In genomic region chr6:56594699-56595098, GRCh38 we compare ENCODE assay signal across 10 cellular contexts. TPM values are rescaled to one million over a fixed set of nuclear protein-coding genes. Genes with fewer than 3 reads are reported as not detected.
DNase-seq lines count a peak whose midpoint lies in the region; ATAC-seq and TF ChIP-seq lines count a peak whose summit lies in the region.
"Had no signal": no experiment of that assay in that cellular context is flagged by ENCODE, and none has a peak within 500 bp of the region (broad histone marks: within the 10 kb centered on the region; RNA-seq: fewer than 3 reads in every experiment).

No MANE protein-coding gene starts in this region.

- CTCF ChIA-PET in activated CD4-positive, alpha-beta memory T cell treated with anti-CD3 and anti-CD28 coated beads for 36 hours (lab: Charles Lee): interaction anchor here (0.9 to 4.0 kb wide), 21 partner anchors 9 to 279 kb away, joined by 3 to 23 read pairs (median 4); no protein-coding TSS in a partner anchor
- CTCF ChIA-PET in activated CD4-positive, alpha-beta memory T cell treated with anti-CD3 and anti-CD28 coated beads, Interleukin-2, amount 10 ng/mL, durations not matched to agents 7 days and 5 days (lab: Charles Lee): interaction anchor here (1.0 to 3.7 kb wide), 14 partner anchors 9 to 279 kb away, joined by 3 to 23 read pairs (median 10); no protein-coding TSS in a partner anchor

- H3K4me3 ChIP-seq in stomach (no peak overlapping the region), adrenal gland (no peak overlapping the region)

- intact Hi-C loops in activated CD4-positive, alpha-beta memory T cell treated with anti-CD3 and anti-CD28 coated beads for 36 hours (cut with micrococcal nuclease): loop anchor here (1.0 to 5.0 kb wide), 3 partner anchors 11 to 612 kb away; no protein-coding TSS in a partner anchor
- intact Hi-C loops in stomach (cut with DNase I; ENCODE audit: low total_unique reads) (loop anchor here (10.0 kb wide), 1 partner anchor 240 kb away; no protein-coding TSS in a partner anchor), adrenal gland (cut with DNase I) (loop anchor here (5.0 to 10.0 kb wide), 3 partner anchors 120 to 232 kb away; no protein-coding TSS in a partner anchor)

- ATAC-seq in T-helper 17 cell (peak; percentile 32), GM21515 (IDR thresholded peaks at IDR 0.05; ENCODE audit: unreplicated experiment) (no peak)

- H3K9me3 ChIP-seq in T-helper 17 cell (ENCODE audit: control insufficient read depth, low read length, poor library complexity, severe bottlenecking): no peaks in the 10 kb centered on the region
- H3K9me3 ChIP-seq in stomach: no peaks in the 10 kb centered on the region
- no peaks in the 10 kb centered on the region for H3K9me3 ChIP-seq in adrenal gland (replicated peaks in 1 of 3)

- H3K27me3 ChIP-seq in stomach (no peaks in the 10 kb centered on the region), adrenal gland (no peaks in the 10 kb centered on the region)

- H3K27me3 Mint-ChIP-seq in activated CD4-positive, alpha-beta memory T cell treated with anti-CD3 and anti-CD28 coated beads for 36 hours: no peaks in the 10 kb centered on the region
- peaks cover under 1% of the 10 kb centered on the region for H3K27me3 Mint-ChIP-seq in activated CD4-positive, alpha-beta memory T cell treated with anti-CD3 and anti-CD28 coated beads, Interleukin-2, amount 10 ng/mL, durations not matched to agents 7 days and 5 days
- no peaks in the 10 kb centered on the region for H3K27me3 Mint-ChIP-seq in T-helper 17 cell
- H3K27me3 Mint-ChIP-seq: activated CD4-positive, alpha-beta T cell treated with anti-CD3 and anti-CD28 coated beads, Interleukin-2, amount 10 ng/mL, durations not matched to agents 7 days and 5 days; memory B cell had no signal

- H3K9me3 Mint-ChIP-seq in activated CD4-positive, alpha-beta memory T cell treated with anti-CD3 and anti-CD28 coated beads for 36 hours: no peaks in the 10 kb centered on the region
- H3K9me3 Mint-ChIP-seq in activated CD4-positive, alpha-beta memory T cell treated with anti-CD3 and anti-CD28 coated beads, Interleukin-2, amount 10 ng/mL, durations not matched to agents 7 days and 5 days: no peaks in the 10 kb centered on the region
- H3K9me3 Mint-ChIP-seq: activated CD4-positive, alpha-beta T cell treated with anti-CD3 and anti-CD28 coated beads, Interleukin-2, amount 10 ng/mL, durations not matched to agents 7 days and 5 days; memory B cell had no signal

- TF ChIP-seq CTCF in stomach (IDR thresholded peaks at IDR 0.05) (no peak), adrenal gland (IDR thresholded peaks at IDR 0.05) (no peak)

- H3K27ac Mint-ChIP-seq in activated CD4-positive, alpha-beta memory T cell treated with anti-CD3 and anti-CD28 coated beads for 36 hours: no peak overlapping the region
- H3K27ac Mint-ChIP-seq in activated CD4-positive, alpha-beta memory T cell treated with anti-CD3 and anti-CD28 coated beads, Interleukin-2, amount 10 ng/mL, durations not matched to agents 7 days and 5 days: no peak overlapping the region
- no peak overlapping the region for H3K27ac Mint-ChIP-seq in T-helper 17 cell
- H3K27ac Mint-ChIP-seq: memory B cell had no signal

- H3K27ac ChIP-seq in stomach (no peak overlapping the region), adrenal gland (peak overlapping the region in 1 of 5 donors; percentile 7)

- peaks cover 30% of the 10 kb centered on the region for H3K4me1 Mint-ChIP-seq in activated CD4-positive, alpha-beta memory T cell treated with anti-CD3 and anti-CD28 coated beads for 36 hours (ENCODE audit: low read depth)
- H3K4me1 Mint-ChIP-seq in activated CD4-positive, alpha-beta memory T cell treated with anti-CD3 and anti-CD28 coated beads, Interleukin-2, amount 10 ng/mL, durations not matched to agents 7 days and 5 days: peaks cover 27% of the 10 kb centered on the region
- peaks cover 19% of the 10 kb centered on the region for H3K4me1 Mint-ChIP-seq in T-helper 17 cell

- peaks cover 7 to 46% (median 42%) of the 10 kb centered on the region in 4 donors for H3K36me3 ChIP-seq in stomach
- H3K36me3 ChIP-seq in adrenal gland (replicated peaks in 1 of 2): peaks cover 0 to 18% of the 10 kb centered on the region in 2 donors

- peak; percentile 19 for DNase-seq in activated CD4-positive, alpha-beta memory T cell treated with anti-CD3 and anti-CD28 coated beads for 36 hours
- DNase-seq in activated CD4-positive, alpha-beta memory T cell treated with anti-CD3 and anti-CD28 coated beads, Interleukin-2, amount 10 ng/mL, durations not matched to agents 7 days and 5 days: no peak
- peak; percentile 77 for DNase-seq in NCI-H1105 treated with DMSO at 0.1 percent for 48 hours (lab: John Stamatoyannopoulos, UW)
- DNase-seq in T-helper 17 cell: no peak
- DNase-seq in stomach: peak; percentile 40
- DNase-seq in OCI-M1 (lab: John Stamatoyannopoulos, UW): no peak
- DNase-seq in adrenal gland: no peak

- TF ChIP-seq POLR2A in stomach (IDR thresholded peaks at IDR 0.05) (no peak), adrenal gland (IDR thresholded peaks at IDR 0.05) (no peak)

- H3K4me1 ChIP-seq in stomach (peaks cover 0 to 13% (median 0%) of the 10 kb centered on the region in 4 donors), adrenal gland (replicated peaks in 1 of 2) (peaks cover 0 to 13% of the 10 kb centered on the region in 2 donors)

- H3K4me3 Mint-ChIP-seq in activated CD4-positive, alpha-beta memory T cell treated with anti-CD3 and anti-CD28 coated beads for 36 hours: no peak overlapping the region
- H3K4me3 Mint-ChIP-seq in activated CD4-positive, alpha-beta memory T cell treated with anti-CD3 and anti-CD28 coated beads, Interleukin-2, amount 10 ng/mL, durations not matched to agents 7 days and 5 days: no peak overlapping the region
- H3K4me3 Mint-ChIP-seq in T-helper 17 cell: no peak overlapping the region
- H3K4me3 Mint-ChIP-seq: activated CD4-positive, alpha-beta T cell treated with anti-CD3 and anti-CD28 coated beads, Interleukin-2, amount 10 ng/mL, durations not matched to agents 7 days and 5 days had no signal

- H3K36me3 Mint-ChIP-seq in activated CD4-positive, alpha-beta memory T cell treated with anti-CD3 and anti-CD28 coated beads for 36 hours: peaks cover 2% of the 10 kb centered on the region
- H3K36me3 Mint-ChIP-seq in activated CD4-positive, alpha-beta memory T cell treated with anti-CD3 and anti-CD28 coated beads, Interleukin-2, amount 10 ng/mL, durations not matched to agents 7 days and 5 days (ENCODE audit: low read depth): no peaks in the 10 kb centered on the region
- no peaks in the 10 kb centered on the region for H3K36me3 Mint-ChIP-seq in T-helper 17 cell (ENCODE audit: low read depth)
- H3K36me3 Mint-ChIP-seq: memory B cell had no signal

- POLR2A ChIA-PET in activated CD4-positive, alpha-beta memory T cell treated with anti-CD3 and anti-CD28 coated beads for 36 hours (lab: Charles Lee): interaction anchor here (0.7 kb wide), 1 partner anchor 672 kb away, joined by 3 read pairs; no protein-coding TSS in a partner anchor
- POLR2A ChIA-PET in activated CD4-positive, alpha-beta memory T cell treated with anti-CD3 and anti-CD28 coated beads, Interleukin-2, amount 10 ng/mL, durations not matched to agents 7 days and 5 days (lab: Charles Lee): interaction anchor here (0.6 kb wide), 1 partner anchor 115 kb away, joined by 3 read pairs; no protein-coding TSS in a partner anchor

- TF ChIP-seq EP300 in stomach (IDR thresholded peaks at IDR 0.05): no peak

RNA-seq across cellular contexts. Expression of gene DST, which starts 48.0 kb away (rescaled TPM):
- total RNA-seq in activated CD4-positive, alpha-beta memory T cell treated with anti-CD3 and anti-CD28 coated beads for 36 hours: 1 to 10 TPM; 5.7 to 6.2 TPM
- 1 to 10 TPM; 5.4 to 5.5 TPM for total RNA-seq in activated CD4-positive, alpha-beta memory T cell treated with anti-CD3 and anti-CD28 coated beads, Interleukin-2, amount 10 ng/mL, durations not matched to agents 7 days and 5 days
- 10 to 100 TPM; 12.6 to 29.6 TPM for total RNA-seq in T-helper 17 cell
- total RNA-seq in stomach: 100 to 1,000 TPM; 153 to 623 (median 322) TPM
- polyA plus RNA-seq in stomach: 10 to 100 TPM; 16.3 to 68.6 (median 25.3) TPM
- total RNA-seq in adrenal gland: 100 to 1,000 TPM; 197 to 418 (median 286) TPM
- 100 to 1,000 TPM; 105 to 208 (median 164) TPM for polyA plus RNA-seq in adrenal gland

Comparison
In these comparisons a context has a peak if more than half of its experiments do, and no peak if none do; other contexts are left out.
1. DNase-seq: peak in activated CD4-positive, alpha-beta memory T cell treated with anti-CD3 and anti-CD28 coated beads for 36 hours (single experiment), NCI-H1105 treated with DMSO at 0.1 percent for 48 hours (single experiment) and stomach (single experiment); none in activated CD4-positive, alpha-beta memory T cell treated with anti-CD3 and anti-CD28 coated beads, Interleukin-2, amount 10 ng/mL, durations not matched to agents 7 days and 5 days (single experiment), T-helper 17 cell (0 of 3), OCI-M1 (single experiment) and adrenal gland (0 of 7).
2. RNA of gene DST, which starts 48.0 kb away (total RNA-seq): 153 to 623 TPM in stomach and 197 to 418 TPM in adrenal gland; 12.6 to 29.6 TPM in T-helper 17 cell, 5.7 to 6.2 TPM in activated CD4-positive, alpha-beta memory T cell treated with anti-CD3 and anti-CD28 coated beads for 36 hours and 5.4 to 5.5 TPM in activated CD4-positive, alpha-beta memory T cell treated with anti-CD3 and anti-CD28 coated beads, Interleukin-2, amount 10 ng/mL, durations not matched to agents 7 days and 5 days; every median in the first group is over 4 times any median in the second.